ENCODE assay signal across 8 cellular contexts in the genomic region with DNA sequence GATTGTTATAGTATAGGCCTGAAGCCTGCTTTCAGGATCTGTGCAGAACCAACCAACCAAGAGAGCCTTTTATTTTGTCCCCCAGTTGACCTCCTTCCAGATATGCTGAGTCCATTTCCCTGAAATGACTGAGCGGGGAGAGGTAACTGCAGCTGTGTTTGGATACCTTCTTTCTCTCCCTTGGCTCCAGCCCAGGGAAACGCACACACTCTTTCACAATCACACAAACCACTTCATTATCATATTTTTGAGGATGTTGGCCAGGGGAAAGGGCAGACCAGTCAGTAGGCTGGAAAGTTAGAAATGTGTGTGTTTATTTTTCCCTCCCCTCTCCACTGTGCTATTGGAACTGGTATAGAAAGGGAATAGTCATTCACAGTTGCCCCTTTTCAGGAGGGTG.
A peak's percentile ranks its signal among the peaks of the same experiment; 100 is the strongest.
DNase-seq lines count a peak whose midpoint lies in the region; ATAC-seq and TF ChIP-seq lines count a peak whose summit lies in the region.

No MANE protein-coding gene starts in this region.

- no peaks in the 10 kb centered on the region; the same call in 1 of the 2 replicates for H3K9me3 ChIP-seq in SJCRH30 (replicated peaks)
- H3K9me3 ChIP-seq in heart left ventricle, result peaks cover 0 to 8% (median 0%) of the 10 kb centered on the region in 12 donors
- H3K9me3 ChIP-seq in subcutaneous abdominal adipose tissue (ENCODE audit: control insufficient read depth in 5 of 5, low read length in 5 of 5), result no peaks in the 10 kb centered on the region

- DNase-seq in SJCRH30 (peak; percentile 58 to 82), heart left ventricle (peak; percentile 65 to 87 (median 80)), GOT3 (lab: John Stamatoyannopoulos, UW) (no peak), SK-N-DZ (ENCODE audit: low spot score) (no peak)
- no peak for DNase-seq in activated naive CD4-positive, alpha-beta T cell treated with Interleukin-2 at 50 U/mL for 16 hours
- DNase-seq in activated CD4-positive, alpha-beta T cell treated with anti-CD3 and anti-CD28 coated beads for 4 hours, result no peak

- TF ChIP-seq CTCF in KMS-11 (conservative IDR thresholded peaks at IDR 0.05; ENCODE audit: low read depth, low read length) (no peak), heart left ventricle (IDR thresholded peaks at IDR 0.05) (no peak)

- 0 out of 2 replicates have a peak overlapping the region, but pooled peaks have one; percentile 12 for H2AFZ ChIP-seq in KMS-11 (ENCODE audit: low read depth)

- H3K4me2 ChIP-seq in KMS-11, result peak overlapping the region; percentile 47; the same call in 1 of the 2 replicates

- 26 to 55% (median 35%) methylated on average over 2 of the region's 2 CpGs for WGBS in heart left ventricle, 4 donors

- H4K20me1 ChIP-seq in KMS-11 (ENCODE audit: insufficient read depth), result no peaks in the 10 kb centered on the region

- H3K4me1 ChIP-seq in KMS-11 (ENCODE audit: low read depth, poor library complexity, severe bottlenecking) (peaks cover 32% of the 10 kb centered on the region), SJCRH30 (peaks cover 30% of the 10 kb centered on the region), heart left ventricle (peaks cover 0 to 55% (median 32%) of the 10 kb centered on the region in 12 donors), subcutaneous abdominal adipose tissue (ENCODE audit: control insufficient read depth in 5 of 5, insufficient read depth in 5 of 5, low read length in 5 of 5) (peaks cover 0 to 40% (median 35%) of the 10 kb centered on the region in 5 donors)

- TF ChIP-seq POLR2A in heart left ventricle (IDR thresholded peaks at IDR 0.05), result no peak

- peak in 3 of 4 donors; percentile 72 to 93 (median 87) for ATAC-seq in heart left ventricle

- no peak overlapping the region for H3K27ac ChIP-seq in KMS-11
- H3K27ac ChIP-seq in SJCRH30, result no peak overlapping the region
- H3K27ac ChIP-seq in heart left ventricle, result peak overlapping the region in 3 of 12 donors; percentile 16 to 28 (median 23)
- H3K27ac ChIP-seq in subcutaneous abdominal adipose tissue (ENCODE audit: low read depth, low read length), result peak overlapping the region; percentile 20

- no peaks in the 10 kb centered on the region for H3K79me2 ChIP-seq in KMS-11 (ENCODE audit: insufficient read depth, low read depth)

- H3K9ac ChIP-seq in KMS-11 (no peak overlapping the region), subcutaneous abdominal adipose tissue (ENCODE audit: low read length in 5 of 5) (no peak overlapping the region)

- intact Hi-C loops in heart left ventricle (cut with DNase I), result loop anchor here in 2 of 10 donors (5.0 to 10.0 kb wide), 2 partner anchors 202 to 250 kb away; no protein-coding TSS in a partner anchor

- H3K36me3 ChIP-seq in KMS-11 (ENCODE audit: insufficient read depth), result no peaks in the 10 kb centered on the region
- no peaks in the 10 kb centered on the region for H3K36me3 ChIP-seq in SJCRH30
- no peaks in the 10 kb centered on the region for H3K36me3 ChIP-seq in heart left ventricle
- no peaks in the 10 kb centered on the region for H3K36me3 ChIP-seq in subcutaneous abdominal adipose tissue (ENCODE audit: control insufficient read depth in 5 of 5, insufficient read depth in 5 of 5, low read length in 5 of 5)

- H3K4me3 ChIP-seq in KMS-11 (IDR thresholded peaks at IDR 0.05; ENCODE audit: insufficient read depth, low read depth, low read length) (no peak overlapping the region), SJCRH30 (no peak overlapping the region), heart left ventricle (no peak overlapping the region), subcutaneous abdominal adipose tissue (ENCODE audit: low read depth in 1 of 5, low read length in 5 of 5) (no peak overlapping the region)

- H3K27me3 ChIP-seq in KMS-11 (ENCODE audit: insufficient read depth, low read depth) (no peaks in the 10 kb centered on the region), SJCRH30 (no peaks in the 10 kb centered on the region), heart left ventricle (no peaks in the 10 kb centered on the region), subcutaneous abdominal adipose tissue (ENCODE audit: control insufficient read depth in 5 of 5, insufficient read depth in 4 of 5, low read length in 5 of 5) (no peaks in the 10 kb centered on the region)

Comparison
In these comparisons a context has a peak if more than half of its experiments do, and no peak if none do; other contexts are left out.
1. DNase-seq: peak in SJCRH30 (2 of 2) and heart left ventricle (5 of 5); none in GOT3 (single experiment), SK-N-DZ (single experiment), activated naive CD4-positive, alpha-beta T cell treated with Interleukin-2 at 50 U/mL for 16 hours (single experiment) and activated CD4-positive, alpha-beta T cell treated with anti-CD3 and anti-CD28 coated beads for 4 hours (0 of 2).